9 cellular contexts compared by ENCODE assay signal in genomic region chr13:46593403-46593802, GRCh38. TPM values are rescaled to one million over a fixed set of nuclear protein-coding genes. Genes with fewer than 3 reads are reported as not detected.
DNase-seq lines count a peak whose midpoint lies in the region; ATAC-seq and TF ChIP-seq lines count a peak whose summit lies in the region.
"Had no signal": no experiment of that assay in that cellular context is flagged by ENCODE, and none has a peak within 500 bp of the region (broad histone marks: within the 10 kb centered on the region; RNA-seq: fewer than 3 reads in every experiment).

No MANE protein-coding gene starts in this region.

- no peaks in the 10 kb centered on the region for H3K9me3 ChIP-seq in tibial nerve

- H3K36me3 ChIP-seq in tibial nerve: no peaks in the 10 kb centered on the region

- no peaks in the 10 kb centered on the region for H3K27me3 ChIP-seq in tibial nerve

- WGBS in tibial nerve, 2 donors: 78 to 86% methylated on average over 11 of the region's 11 CpGs

- H3K36me3 Mint-ChIP-seq in activated naive CD8-positive, alpha-beta T cell: peaks cover 3% of the 10 kb centered on the region
- no peaks in the 10 kb centered on the region for H3K36me3 Mint-ChIP-seq in stimulated activated naive CD8-positive, alpha-beta T cell treated with anti-CD3 and anti-CD28 coated beads, Interleukin-15, Interleukin-2, amounts not matched to agents 100 ng/mL and 50 ng/mL, for 24 hours (ENCODE audit: low read depth)

- no peak for TF ChIP-seq CTCF in tibial nerve (IDR thresholded peaks at IDR 0.05)
- TF ChIP-seq CTCF in omental fat pad (IDR thresholded peaks at IDR 0.05): no peak

- peak; percentile 46 for ATAC-seq in GM21737 (IDR thresholded peaks at IDR 0.05; ENCODE audit: unreplicated experiment)
- ATAC-seq in omental fat pad (ENCODE audit: low FRiP score): no peak
- ATAC-seq in GM18498 (IDR thresholded peaks at IDR 0.05; ENCODE audit: unreplicated experiment): no peak

- peak in 4 of 5 donors; percentile 14 to 80 (median 35) for DNase-seq in T-helper 1 cell
- DNase-seq in tibial nerve (ENCODE audit: low spot score in 2 of 2): no peak
- DNase-seq in omental fat pad (ENCODE audit: low spot score): no peak
- no peak for DNase-seq in NCI-H1436 treated with DMSO at 0.1 percent for 48 hours (lab: John Stamatoyannopoulos, UW)
- DNase-seq: NCI-H1694 treated with DMSO at 0.1 percent for 48 hours had no signal

- no peak overlapping the region for H3K4me3 ChIP-seq in tibial nerve

- H3K27me3 Mint-ChIP-seq in activated naive CD8-positive, alpha-beta T cell: no peaks in the 10 kb centered on the region
- no peaks in the 10 kb centered on the region for H3K27me3 Mint-ChIP-seq in stimulated activated naive CD8-positive, alpha-beta T cell treated with anti-CD3 and anti-CD28 coated beads, Interleukin-15, Interleukin-2, amounts not matched to agents 100 ng/mL and 50 ng/mL, for 24 hours

- H3K4me1 Mint-ChIP-seq in activated naive CD8-positive, alpha-beta T cell (ENCODE audit: low read depth): peaks cover 76% of the 10 kb centered on the region
- H3K4me1 Mint-ChIP-seq in stimulated activated naive CD8-positive, alpha-beta T cell treated with anti-CD3 and anti-CD28 coated beads, Interleukin-15, Interleukin-2, amounts not matched to agents 100 ng/mL and 50 ng/mL, for 24 hours (ENCODE audit: low read depth): peaks cover 88% of the 10 kb centered on the region

- peaks cover 3 to 52% (median 29%) of the 10 kb centered on the region in 4 donors for H3K4me1 ChIP-seq in tibial nerve

- no peak for TF ChIP-seq POLR2A in tibial nerve (IDR thresholded peaks at IDR 0.05)

- H3K4me3 Mint-ChIP-seq in activated naive CD8-positive, alpha-beta T cell: peak overlapping the region; percentile 51
- H3K4me3 Mint-ChIP-seq in stimulated activated naive CD8-positive, alpha-beta T cell treated with anti-CD3 and anti-CD28 coated beads, Interleukin-15, Interleukin-2, amounts not matched to agents 100 ng/mL and 50 ng/mL, for 24 hours: peak overlapping the region; percentile 17

- H3K27ac ChIP-seq in tibial nerve: no peak overlapping the region

- no peaks in the 10 kb centered on the region for H3K9me3 Mint-ChIP-seq in activated naive CD8-positive, alpha-beta T cell (ENCODE audit: low read depth)
- no peaks in the 10 kb centered on the region for H3K9me3 Mint-ChIP-seq in stimulated activated naive CD8-positive, alpha-beta T cell treated with anti-CD3 and anti-CD28 coated beads, Interleukin-15, Interleukin-2, amounts not matched to agents 100 ng/mL and 50 ng/mL, for 24 hours

- H3K27ac Mint-ChIP-seq in activated naive CD8-positive, alpha-beta T cell: no peak overlapping the region
- H3K27ac Mint-ChIP-seq in stimulated activated naive CD8-positive, alpha-beta T cell treated with anti-CD3 and anti-CD28 coated beads, Interleukin-15, Interleukin-2, amounts not matched to agents 100 ng/mL and 50 ng/mL, for 24 hours: peak overlapping the region; percentile 6

- TF ChIP-seq EP300 in tibial nerve (IDR thresholded peaks at IDR 0.05): no peak

RNA-seq across cellular contexts. Expression of gene LRCH1, which starts 40.4 kb away (rescaled TPM):
- 10 to 100 TPM; 17.2 to 25.7 (median 21.9) TPM for total RNA-seq in tibial nerve
- 10 to 100 TPM in 3 of 4 donors, 1 to 10 TPM in 1; 9.7 to 43.7 (median 16.5) TPM for total RNA-seq in omental fat pad

Comparison
In these comparisons a context has a peak if more than half of its experiments do, and no peak if none do; other contexts are left out.
1. DNase-seq: peak in T-helper 1 cell (4 of 5); none in tibial nerve (0 of 2), omental fat pad (single experiment) and NCI-H1436 treated with DMSO at 0.1 percent for 48 hours (single experiment).